In the genomic region with DNA sequence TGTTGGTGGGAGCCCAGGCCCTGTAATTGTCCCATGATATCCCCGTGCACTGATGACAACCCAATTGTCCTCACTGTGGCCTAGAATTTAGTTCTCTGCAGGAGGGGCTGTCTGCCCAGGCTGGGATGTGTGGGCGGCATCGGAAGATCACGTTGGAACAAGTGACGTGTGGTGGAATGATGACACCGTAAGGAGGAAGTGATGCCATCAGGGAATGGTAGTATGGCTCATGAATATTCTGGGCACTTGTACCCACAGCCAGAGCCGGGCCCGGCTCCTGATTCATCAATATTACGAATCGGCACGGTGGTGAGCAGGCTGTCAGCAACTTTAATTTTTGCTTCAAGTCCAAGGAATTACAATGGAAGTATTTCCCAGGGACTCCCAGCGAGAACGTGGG, we compare ENCODE assay signal across 18 cellular contexts.
DNase-seq lines count a peak whose midpoint lies in the region; ATAC-seq and TF ChIP-seq lines count a peak whose summit lies in the region.
"Had no signal": no experiment of that assay in that cellular context is flagged by ENCODE, and none has a peak within 500 bp of the region (broad histone marks: within the 10 kb centered on the region; RNA-seq: fewer than 3 reads in every experiment).

No MANE protein-coding gene starts in this region.

- no peaks in the 10 kb centered on the region for H3K27me3 ChIP-seq in A673 (replicated peaks; ENCODE audit: insufficient read depth, low read depth, low read length, poor library complexity)
- no peaks in the 10 kb centered on the region for H3K27me3 ChIP-seq in brain microvascular endothelial cell (replicated peaks)
- no peaks in the 10 kb centered on the region for H3K27me3 ChIP-seq in right cardiac atrium (ENCODE audit: control insufficient read depth, insufficient read depth)
- H3K27me3 ChIP-seq: BLaER1 had no signal

- H3K4me1 ChIP-seq in A673 (ENCODE audit: insufficient read depth, low read length, poor library complexity, severe bottlenecking) (peaks cover 8% of the 10 kb centered on the region), HEK293 (ENCODE audit: control insufficient read depth, insufficient read depth, low read length) (no peaks in the 10 kb centered on the region), right cardiac atrium (ENCODE audit: control insufficient read depth, insufficient read depth, low read length) (no peaks in the 10 kb centered on the region)

- H3K36me3 Mint-ChIP-seq in activated CD8-positive, alpha-beta memory T cell treated with anti-CD3 and anti-CD28 coated beads, Interleukin-2, amount 10 ng/mL, durations not matched to agents 7 days and 5 days = peaks cover 4% of the 10 kb centered on the region

- peaks cover 2% of the 10 kb centered on the region for H3K9me3 Mint-ChIP-seq in activated CD8-positive, alpha-beta memory T cell treated with anti-CD3 and anti-CD28 coated beads, Interleukin-2, amount 10 ng/mL, durations not matched to agents 7 days and 5 days (ENCODE audit: low read depth)

- ATAC-seq in right cardiac atrium (no peak), GM19035 (IDR thresholded peaks at IDR 0.05; ENCODE audit: unreplicated experiment) (no peak)
- ATAC-seq in activated CD8-positive, alpha-beta memory T cell treated with anti-CD3 and anti-CD28 coated beads, Interleukin-2, amount 10 ng/mL, durations not matched to agents 7 days and 5 days = no peak
- ATAC-seq: CD8-positive, alpha-beta T cell had no signal

- CTCF ChIA-PET in A673 (lab: Charles Lee) (interaction anchor here (0.6 kb wide), 1 partner anchor 64 kb away, joined by 6 read pairs; no protein-coding TSS in a partner anchor), HEK293 (lab: Yijun Ruan, JAX) (interaction anchor here (0.6 kb wide), 1 partner anchor 1199 kb away, joined by 3 read pairs; no protein-coding TSS in a partner anchor)
- CTCF ChIA-PET in activated CD8-positive, alpha-beta memory T cell treated with anti-CD3 and anti-CD28 coated beads, Interleukin-2, amount 10 ng/mL, durations not matched to agents 7 days and 5 days (lab: Charles Lee) = interaction anchor here (1.6 kb wide), 1 partner anchor 16 kb away, joined by 3 read pairs; no protein-coding TSS in a partner anchor

- DNase-seq in A673 (ENCODE audit: low spot score) (peak; percentile 43), brain microvascular endothelial cell (peak; percentile 11), fibroblast of pulmonary artery (ENCODE audit: low read depth) (peak; percentile 50), right cardiac atrium (no peak)
- no peak for DNase-seq in stimulated activated CD4-positive, alpha-beta T cell treated with anti-CD3 and anti-CD28 coated beads, Interleukin-12 subunit alpha, Interleukin-12 subunit beta, amount 100 ng/mL, for 4 hours
- DNase-seq in activated CD8-positive, alpha-beta memory T cell treated with anti-CD3 and anti-CD28 coated beads, Interleukin-2, amount 10 ng/mL, durations not matched to agents 7 days and 5 days = no peak
- DNase-seq: CD8-positive, alpha-beta T cell; DND-41; H9; MV-4-11; NCI-H1694 treated with DMSO at 0.1 percent for 48 hours; NK-92 treated with Interleukin-12 subunit alpha and Interleukin-12 subunit beta, amount 100 ng/mL, for 24 hours; OCI-M1; SHP77; SK-N-SH had no signal

- BruUV-seq in A673 (replicated peaks; lab: Mats Ljungman, UMichigan) = no TSS peak

- POLR2A ChIA-PET in A673 (lab: Charles Lee; ENCODE audit: low non-redundant PET) = no interaction called here
- POLR2A ChIA-PET in HEK293 (lab: Yijun Ruan, JAX) = no interaction called here

- H3K4me3 Mint-ChIP-seq in activated CD8-positive, alpha-beta memory T cell treated with anti-CD3 and anti-CD28 coated beads, Interleukin-2, amount 10 ng/mL, durations not matched to agents 7 days and 5 days = no peak overlapping the region
- H3K4me3 Mint-ChIP-seq: CD8-positive, alpha-beta T cell; H9 had no signal

- H3K9me3 ChIP-seq in A673 (ENCODE audit: low read depth, low read length, poor library complexity, severe bottlenecking) (peaks cover 6% of the 10 kb centered on the region), HEK293 (ENCODE audit: control insufficient read depth, insufficient read depth, low read depth, low read length) (no peaks in the 10 kb centered on the region), right cardiac atrium (ENCODE audit: control insufficient read depth, low read length) (no peaks in the 10 kb centered on the region)
- H3K9me3 ChIP-seq: SK-N-SH had no signal

- no peaks in the 10 kb centered on the region for H3K36me3 ChIP-seq in A673 (ENCODE audit: insufficient read depth, low read length, poor library complexity, severe bottlenecking)
- no peaks in the 10 kb centered on the region for H3K36me3 ChIP-seq in HEK293 (ENCODE audit: control insufficient read depth in 2 of 2, insufficient read depth in 1 of 2, low read length in 2 of 2)
- no peaks in the 10 kb centered on the region for H3K36me3 ChIP-seq in brain microvascular endothelial cell (replicated peaks)

- in situ Hi-C loops in brain microvascular endothelial cell (cut with HindIII; ENCODE audit: low pct_ligation_motif_present, low sequenced_read_pairs) = no loop called here

- H3K27ac ChIP-seq in A673 (ENCODE audit: low read depth, low read length, poor library complexity, severe bottlenecking) = no peak overlapping the region
- H3K27ac ChIP-seq in HEK293 (ENCODE audit: extremely low read depth, low read depth, low read length) = no peak overlapping the region
- no peak overlapping the region for H3K27ac ChIP-seq in brain microvascular endothelial cell
- H3K27ac ChIP-seq in right cardiac atrium (ENCODE audit: low read length) = no peak overlapping the region
- H3K27ac ChIP-seq: BLaER1 had no signal

- no peak overlapping the region for H3K27ac Mint-ChIP-seq in activated CD8-positive, alpha-beta memory T cell treated with anti-CD3 and anti-CD28 coated beads, Interleukin-2, amount 10 ng/mL, durations not matched to agents 7 days and 5 days
- H3K27ac Mint-ChIP-seq: CD8-positive, alpha-beta T cell had no signal

- H3K4me1 Mint-ChIP-seq in activated CD8-positive, alpha-beta memory T cell treated with anti-CD3 and anti-CD28 coated beads, Interleukin-2, amount 10 ng/mL, durations not matched to agents 7 days and 5 days = peaks cover 15% of the 10 kb centered on the region

- WGBS in right cardiac atrium = 78% methylated on average over 13 of the region's 13 CpGs

- intact Hi-C loops in A673 (cut with micrococcal nuclease; ENCODE audit: unreplicated experiment) (no loop called here), right cardiac atrium (cut with DNase I) (loop anchor here in 2 of 4 donors (10.0 kb wide), 2 partner anchors 1036 to 1056 kb away; a partner anchor contains a TSS)

- no peak for TF ChIP-seq CTCF in A673 (conservative IDR thresholded peaks at IDR 0.05; ENCODE audit: low read depth, low read length)
- TF ChIP-seq CTCF in HEK293 (tag by site-specific recombination; IDR thresholded peaks at IDR 0.05) = no peak
- no peak for TF ChIP-seq CTCF in brain microvascular endothelial cell (IDR thresholded peaks at IDR 0.05; ENCODE audit: low read depth, low read length, missing control alignments)
- TF ChIP-seq CTCF in fibroblast of pulmonary artery (IDR thresholded peaks at IDR 0.05; ENCODE audit: low read length, missing control alignments) = no peak

- no peaks in the 10 kb centered on the region for H3K27me3 Mint-ChIP-seq in activated CD8-positive, alpha-beta memory T cell treated with anti-CD3 and anti-CD28 coated beads, Interleukin-2, amount 10 ng/mL, durations not matched to agents 7 days and 5 days

- H3K4me3 ChIP-seq in A673 (ENCODE audit: low read depth, low read length, poor library complexity, severe bottlenecking) (no peak overlapping the region), HEK293 (ENCODE audit: low read depth, low read length) (no peak overlapping the region), brain microvascular endothelial cell (ENCODE audit: low read depth, low read length) (no peak overlapping the region), fibroblast of pulmonary artery (replicated peaks; ENCODE audit: low read depth, low read length) (no peak overlapping the region), right cardiac atrium (ENCODE audit: low read length) (no peak overlapping the region)
- H3K4me3 ChIP-seq: BLaER1 had no signal

TF ChIP-seq in HEK293, 187 proteins besides CTCF, POLR2A, EP300 and RAD21:
- TF ChIP-seq, protein P1, sequence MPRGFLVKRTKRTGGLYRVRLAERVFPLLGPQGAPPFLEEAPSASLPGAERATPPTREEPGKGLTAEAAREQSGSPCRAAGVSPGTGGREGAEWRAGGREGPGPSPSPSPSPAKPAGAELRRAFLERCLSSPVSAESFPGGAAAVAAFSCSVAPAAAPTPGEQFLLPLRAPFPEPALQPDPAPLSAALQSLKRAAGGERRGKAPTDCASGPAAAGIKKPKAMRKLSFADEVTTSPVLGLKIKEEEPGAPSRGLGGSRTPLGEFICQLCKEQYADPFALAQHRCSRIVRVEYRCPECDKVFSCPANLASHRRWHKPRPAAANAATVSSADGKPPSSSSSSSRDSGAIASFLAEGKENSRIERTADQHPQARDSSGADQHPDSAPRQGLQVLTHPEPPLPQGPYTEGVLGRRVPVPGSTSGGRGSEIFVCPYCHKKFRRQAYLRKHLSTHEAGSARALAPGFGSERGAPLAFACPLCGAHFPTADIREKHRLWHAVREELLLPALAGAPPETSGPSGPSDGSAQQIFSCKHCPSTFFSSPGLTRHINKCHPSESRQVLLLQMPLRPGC (tag by site-specific recombination; IDR thresholded peaks at IDR 0.05) = no peak
- TF ChIP-seq ZFHX2 (tag by site-specific recombination; conservative IDR thresholded peaks at IDR 0.05) = peak; percentile 35

Comparison
In these comparisons a context has a peak if more than half of its experiments do, and no peak if none do; other contexts are left out.
1. DNase-seq: peak in A673 (single experiment), brain microvascular endothelial cell (single experiment) and fibroblast of pulmonary artery (single experiment); none in right cardiac atrium (0 of 3), stimulated activated CD4-positive, alpha-beta T cell treated with anti-CD3 and anti-CD28 coated beads, Interleukin-12 subunit alpha, Interleukin-12 subunit beta, amount 100 ng/mL, for 4 hours (single experiment) and activated CD8-positive, alpha-beta memory T cell treated with anti-CD3 and anti-CD28 coated beads, Interleukin-2, amount 10 ng/mL, durations not matched to agents 7 days and 5 days (single experiment).